In the genomic region with DNA sequence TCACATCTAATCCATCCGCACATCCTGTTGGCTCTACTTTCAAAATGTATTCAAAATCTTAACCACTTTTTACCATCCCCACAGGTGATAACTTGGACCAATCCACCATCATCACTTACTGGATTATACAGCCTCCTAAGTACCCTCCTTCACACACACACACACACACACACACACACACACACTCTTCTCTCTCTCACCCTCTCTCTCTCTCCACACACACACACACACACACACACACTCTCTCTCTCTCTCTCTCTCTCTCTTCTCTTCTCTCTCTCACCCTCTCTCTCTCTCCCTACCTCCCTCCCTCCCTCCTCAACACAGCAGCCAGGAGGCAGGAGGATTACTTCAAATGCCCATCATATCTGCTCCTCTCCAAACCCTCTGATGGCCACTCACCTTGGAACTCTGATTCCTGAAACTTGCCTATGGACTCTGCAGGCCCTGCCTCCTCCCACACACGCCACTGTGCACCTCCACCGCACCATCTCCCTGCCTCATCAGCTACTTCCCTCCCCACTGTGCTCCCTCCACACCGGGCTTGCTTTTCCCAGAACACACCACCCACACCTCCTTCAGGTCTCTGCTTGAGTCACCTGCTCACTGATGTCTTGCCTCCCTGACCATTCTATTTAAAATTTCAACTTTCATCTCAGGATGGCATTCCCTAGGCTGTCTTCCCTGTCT, we compare ENCODE assay signal across 9 cellular contexts. TPM values are rescaled to one million over a fixed set of nuclear protein-coding genes. Genes with fewer than 3 reads are reported as not detected.
DNase-seq lines count a peak whose midpoint lies in the region; ATAC-seq and TF ChIP-seq lines count a peak whose summit lies in the region.
"Had no signal": no experiment of that assay in that cellular context is flagged by ENCODE, and none has a peak within 500 bp of the region (broad histone marks: within the 10 kb centered on the region; RNA-seq: fewer than 3 reads in every experiment).

No MANE protein-coding gene starts in this region.

- DNase-seq in EH (ENCODE audit: low read depth) (peak; percentile 3), OCI-M1 (lab: John Stamatoyannopoulos, UW) (peak; percentile 47), sciatic nerve (ENCODE audit: low spot score) (no peak), HEK293T (ENCODE audit: extremely low spot score) (no peak), inferior parietal cortex (ENCODE audit: extremely low spot score) (no peak), glomerular visceral epithelial cell (ENCODE audit: extremely low spot score) (no peak)
- DNase-seq: nephron progenitor cell had no signal

- CTCF ChIA-PET in HEK293T (lab: Yijun Ruan, JAX), result no interaction called here

- POLR2A ChIA-PET in HEK293T (lab: Yijun Ruan, JAX), result no interaction called here

- intact Hi-C loops in sciatic nerve (cut with DNase I), result no loop called here

- ATAC-seq in esophagus mucosa (peak; percentile 22), sciatic nerve (peak; percentile 20), GM18498 (IDR thresholded peaks at IDR 0.05; ENCODE audit: unreplicated experiment) (no peak)

TF ChIP-seq in HEK293T, 16 proteins besides CTCF, POLR2A, EP300 and RAD21:
- TF ChIP-seq FOXK2 (IDR thresholded peaks at IDR 0.05) (no peak), FOXA1 (IDR thresholded peaks at IDR 0.05) (no peak), SUZ12 (IDR thresholded peaks at IDR 0.05) (no peak), LEF1 (IDR thresholded peaks at IDR 0.05; ENCODE audit: borderline replicate concordance) (no peak), CTBP1 (IDR thresholded peaks at IDR 0.05; ENCODE audit: borderline replicate concordance) (no peak), HDGF (IDR thresholded peaks at IDR 0.05; ENCODE audit: borderline replicate concordance) (no peak), BHLHE40 (IDR thresholded peaks at IDR 0.05; ENCODE audit: borderline replicate concordance) (no peak), FOXM1 (IDR thresholded peaks at IDR 0.05; ENCODE audit: borderline replicate concordance) (no peak), ARNT (IDR thresholded peaks at IDR 0.05) (no peak), L3MBTL2 (conservative IDR thresholded peaks at IDR 0.05) (no peak), PKNOX1 (IDR thresholded peaks at IDR 0.05) (no peak)
TF ChIP-seq in HEK293T: peak in this region for 0.

RNA-seq across cellular contexts. Expression of gene RCBTB2, which starts 39.7 kb away (rescaled TPM):
- total RNA-seq in esophagus mucosa (10.3 TPM), sciatic nerve (19.7 TPM)

Comparison
In these comparisons a context has a peak if more than half of its experiments do, and no peak if none do; other contexts are left out.
1. DNase-seq: peak in EH (single experiment) and OCI-M1 (single experiment); none in sciatic nerve (single experiment), HEK293T (single experiment), inferior parietal cortex (single experiment) and glomerular visceral epithelial cell (single experiment).